ENCODE assay signal across 8 cellular contexts in the genomic region with DNA sequence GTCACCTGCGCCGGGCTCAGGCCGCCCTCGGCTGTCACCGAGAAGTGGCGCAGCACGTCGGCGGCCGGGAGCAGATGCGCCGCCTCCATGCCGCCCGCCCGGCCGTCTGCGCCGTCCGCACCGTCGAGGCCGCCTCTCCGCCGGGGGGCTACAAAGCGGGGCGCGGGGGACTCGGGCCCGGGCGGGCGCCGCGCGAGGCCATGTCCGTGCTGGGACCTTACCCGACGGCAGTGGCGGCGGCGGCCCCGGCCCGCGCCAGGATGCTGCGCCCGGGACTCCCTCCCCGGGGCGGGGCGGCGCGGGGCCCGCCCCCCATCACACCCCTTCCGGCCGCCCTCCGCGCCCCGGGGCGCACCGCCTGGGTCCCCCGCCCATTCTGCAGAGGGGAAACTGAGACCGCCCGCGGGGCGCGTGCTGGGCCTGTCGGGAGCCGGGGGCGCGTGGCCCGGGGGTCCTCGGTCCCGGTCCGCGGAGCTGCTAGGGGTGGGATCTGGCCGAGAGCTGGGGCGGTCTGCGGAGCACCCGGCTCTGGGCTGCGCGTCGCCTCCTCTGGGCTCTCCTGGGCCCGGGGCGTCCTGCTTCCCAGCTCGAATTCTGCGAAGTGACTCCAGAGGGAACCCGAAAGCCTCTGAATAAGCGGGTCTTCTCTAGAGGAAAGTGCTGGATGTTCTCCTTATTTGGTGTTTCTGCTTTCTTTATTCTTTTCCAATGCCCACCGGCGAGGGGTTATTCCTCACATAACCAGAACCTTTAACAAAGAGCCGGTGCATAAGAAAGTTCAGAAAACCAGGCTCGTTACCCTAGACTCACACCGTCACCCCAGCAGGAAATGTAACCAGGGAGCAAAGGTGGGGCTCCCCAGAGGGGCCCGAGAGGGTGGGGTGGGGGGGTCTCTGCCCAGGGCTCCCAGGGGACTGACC. TPM values are rescaled to one million over a fixed set of nuclear protein-coding genes. Genes with fewer than 3 reads are reported as not detected.
DNase-seq lines count a peak whose midpoint lies in the region; ATAC-seq and TF ChIP-seq lines count a peak whose summit lies in the region.

ATP2A3 (minus strand) TSS at position 235 of the 920 bp plus-strand sequence; CDS start at position 89, 146 bp downstream.

- peaks cover 35% of the 10 kb centered on the region for H4K20me1 ChIP-seq in Loucy (ENCODE audit: insufficient read depth, low read length, poor library complexity, severe bottlenecking)

- peak within 1 kb of the TSS; percentile 84 for H3K27ac ChIP-seq in CD8-positive, alpha-beta memory T cell (ENCODE audit: low read depth, low read length)
- peak within 1 kb of the TSS; percentile 97 for H3K27ac ChIP-seq in neutrophil
- peak within 1 kb of the TSS; percentile 64 to 85 (median 84) for H3K27ac ChIP-seq in upper lobe of left lung

- no peaks in the 10 kb centered on the region for H3K9me2 ChIP-seq in Loucy (replicated peaks; ENCODE audit: low read depth, low read length)

- H3K36me3 Mint-ChIP-seq in CD8-positive, alpha-beta memory T cell = peaks cover 0 to 17% (median 3%) of the 10 kb centered on the region in 3 donors

- H2AFZ ChIP-seq in Loucy (ENCODE audit: low read length) = peak within 1 kb of the TSS; percentile 29; the same call in 1 of the 2 replicates

- H3K4me1 Mint-ChIP-seq in CD8-positive, alpha-beta memory T cell = peaks cover 47 to 55% (median 54%) of the 10 kb centered on the region in 3 donors

- peak in 2 of 4 donors; percentile 45 to 59 for TF ChIP-seq POLR2A in upper lobe of left lung (IDR thresholded peaks at IDR 0.05)

- H3K27me3 Mint-ChIP-seq in CD8-positive, alpha-beta memory T cell = no peaks in the 10 kb centered on the region

- 0 to 1% methylated on average over 11 to 40 of the region's 92 CpGs for WGBS in upper lobe of left lung, 2 donors

- H3K36me3 ChIP-seq in CD8-positive, alpha-beta memory T cell (ENCODE audit: insufficient read depth, low read length) = no peaks in the 10 kb centered on the region
- H3K36me3 ChIP-seq in Loucy (ENCODE audit: insufficient read depth, low read length) = no peaks in the 10 kb centered on the region
- H3K36me3 ChIP-seq in neutrophil = peaks cover 4% of the 10 kb centered on the region
- H3K36me3 ChIP-seq in upper lobe of left lung = no peaks in the 10 kb centered on the region

- peaks cover 44% of the 10 kb centered on the region for H3K79me2 ChIP-seq in Loucy (ENCODE audit: insufficient read depth, low read length)

- peaks cover 7% of the 10 kb centered on the region; the same call in 1 of the 2 replicates for H3F3A ChIP-seq in Loucy (ENCODE audit: low read depth)

- H3K9ac ChIP-seq in Loucy (ENCODE audit: low read depth, low read length, poor library complexity, severe bottlenecking) = peak within 1 kb of the TSS; percentile 97

- DNase-seq in CD8-positive, alpha-beta memory T cell = peak; percentile 58 to 74 (median 61)
- DNase-seq in GM20000 (ENCODE audit: low spot score) (peak; percentile 95), epithelial cell of proximal tubule (ENCODE audit: low read depth) (no peak), upper lobe of left lung (peak; percentile 66 to 94), SHP77 treated with DMSO at 0.1 percent for 48 hours (lab: John Stamatoyannopoulos, UW) (no peak)
- DNase-seq in activated CD8-positive, alpha-beta memory T cell treated with anti-CD3 and anti-CD28 coated beads for 24 hours = peak; percentile 87

- H3K4me1 ChIP-seq in CD8-positive, alpha-beta memory T cell (ENCODE audit: insufficient read depth, low read length) = peaks cover 45% of the 10 kb centered on the region
- H3K4me1 ChIP-seq in Loucy (ENCODE audit: insufficient read depth, low read length, poor library complexity, severe bottlenecking) = peaks cover 45% of the 10 kb centered on the region
- peaks cover 50 to 51% of the 10 kb centered on the region in 2 experiments for H3K4me1 ChIP-seq in neutrophil (ENCODE audit: control insufficient read depth in 1 of 2, insufficient read depth in 1 of 2, low read depth in 1 of 2, low read length in 1 of 2)
- peaks cover 53 to 62% (median 55%) of the 10 kb centered on the region in 4 donors for H3K4me1 ChIP-seq in upper lobe of left lung

- TF ChIP-seq CTCF in GM20000 (IDR thresholded peaks at IDR 0.05; ENCODE audit: extremely low read depth, missing control alignments) (no peak), Loucy (conservative IDR thresholded peaks at IDR 0.05; ENCODE audit: low read length) (no peak), epithelial cell of proximal tubule (conservative IDR thresholded peaks at IDR 0.05; ENCODE audit: low read depth, low read length) (no peak), neutrophil (IDR thresholded peaks at IDR 0.05) (no peak), upper lobe of left lung (IDR thresholded peaks at IDR 0.05) (no peak)

- no peaks in the 10 kb centered on the region for H3K27me3 ChIP-seq in CD8-positive, alpha-beta memory T cell (ENCODE audit: insufficient read depth, low read length, poor library complexity, severe bottlenecking)
- H3K27me3 ChIP-seq in Loucy (ENCODE audit: insufficient read depth, low read length, poor library complexity, severe bottlenecking) (no peaks in the 10 kb centered on the region), neutrophil (no peaks in the 10 kb centered on the region), upper lobe of left lung (peaks cover 0 to 8% (median 3%) of the 10 kb centered on the region in 4 donors)

- H3K27ac Mint-ChIP-seq in CD8-positive, alpha-beta memory T cell = peak within 1 kb of the TSS; percentile 88 to 98 (median 97)

- peak within 1 kb of the TSS; percentile 93 to 97 (median 95) for H3K4me3 Mint-ChIP-seq in CD8-positive, alpha-beta memory T cell

- CTCF ChIA-PET in CD8-positive, alpha-beta memory T cell (lab: Charles Lee) = interaction anchor here (1.1 to 3.0 kb wide), 11 partner anchors 14 to 118 kb away, joined by 3 to 17 read pairs (median 4); partner anchors contain the start of gene NCBP3

- POLR2A ChIA-PET in CD8-positive, alpha-beta memory T cell (lab: Charles Lee) = interaction anchor here (0.5 to 1.6 kb wide), 10 partner anchors 9 to 1081 kb away, joined by 3 to 13 read pairs (median 4); partner anchors contain the start of genes CAMKK1, CYB5D2 and ZZEF1

- peak within 1 kb of the TSS; percentile 92 for H3K4me3 ChIP-seq in CD8-positive, alpha-beta memory T cell (ENCODE audit: low read length)
- H3K4me3 ChIP-seq in Loucy (ENCODE audit: low read length, poor library complexity, severe bottlenecking) (peak within 1 kb of the TSS; percentile 93), epithelial cell of proximal tubule (ENCODE audit: low read depth, low read length) (peak within 1 kb of the TSS; percentile 40), neutrophil (ENCODE audit: low read depth in 1 of 2, low read length in 1 of 2) (peak within 1 kb of the TSS; percentile 91 to 94), upper lobe of left lung (peak within 1 kb of the TSS; percentile 47 to 72 (median 64))

- H3K9me3 ChIP-seq in CD8-positive, alpha-beta memory T cell (ENCODE audit: low read length) = no peaks in the 10 kb centered on the region
- H3K9me3 ChIP-seq in Loucy (ENCODE audit: insufficient read depth, low read depth, low read length) (no peaks in the 10 kb centered on the region), neutrophil (no peaks in the 10 kb centered on the region), upper lobe of left lung (no peaks in the 10 kb centered on the region)

- ATAC-seq in upper lobe of left lung (ENCODE audit: low FRiP score in 2 of 2) = peak in 1 of 2 donors; percentile 69

- TF ChIP-seq EP300 in upper lobe of left lung (IDR thresholded peaks at IDR 0.05) = no peak

- H3K4me2 ChIP-seq in Loucy (ENCODE audit: low read depth, low read length, poor library complexity, severe bottlenecking) = peak within 1 kb of the TSS; percentile 98

- peaks cover 0 to 2% (median 0%) of the 10 kb centered on the region in 5 donors for H3K9me3 Mint-ChIP-seq in CD8-positive, alpha-beta memory T cell

RNA-seq across cellular contexts. Expression of gene ATP2A3, which starts in this region (rescaled TPM):
- total RNA-seq in CD8-positive, alpha-beta memory T cell = 100 to 1,000 TPM; 108 to 111 TPM
- polyA plus RNA-seq in CD8-positive, alpha-beta memory T cell = 105 TPM
- total RNA-seq in epithelial cell of proximal tubule (0.36 and 2.4 TPM in 2 replicates), upper lobe of left lung (10 to 100 TPM; 27.9 to 82.8 (median 41.4) TPM)

Comparison
In these comparisons a context has a peak if more than half of its experiments do, and no peak if none do; other contexts are left out.
1. DNase-seq: peak in CD8-positive, alpha-beta memory T cell (5 of 5), GM20000 (single experiment), activated CD8-positive, alpha-beta memory T cell treated with anti-CD3 and anti-CD28 coated beads for 24 hours (single experiment) and upper lobe of left lung (2 of 2); none in epithelial cell of proximal tubule (single experiment) and SHP77 treated with DMSO at 0.1 percent for 48 hours (single experiment).
2. H3K4me3 ChIP-seq: peak in every context shown above with its lines; median percentile 93 in Loucy; 92 in neutrophil; 92 in CD8-positive, alpha-beta memory T cell; 64 in upper lobe of left lung; 40 in epithelial cell of proximal tubule.
3. Peak in every context shown above with its lines, with median percentiles within 50 percentile points of each other: H3K27ac ChIP-seq.